In genomic region chr6:15082708-15083107, GRCh38 we compare ENCODE assay signal across 4 cellular contexts.
TF ChIP-seq lines count a peak whose summit lies in the region.

No MANE protein-coding gene starts in this region.

TF ChIP-seq in GM23338, 12 proteins besides CTCF, POLR2A, EP300 and RAD21 (continues in another document):
- TF ChIP-seq EZH2 (IDR thresholded peaks at IDR 0.05; ENCODE audit: low read depth, unreplicated experiment): no peak
- TF ChIP-seq POLR2AphosphoS5 (IDR thresholded peaks at IDR 0.05; ENCODE audit: low read depth): no peak
- no peak for TF ChIP-seq REST (IDR thresholded peaks at IDR 0.05; ENCODE audit: unreplicated experiment)
- no peak for TF ChIP-seq STAT1 (IDR thresholded peaks at IDR 0.05; ENCODE audit: unreplicated experiment)
- no peak for TF ChIP-seq CREB1 (CRISPR knock-in tag; IDR thresholded peaks at IDR 0.05; ENCODE audit: low read depth)

TF ChIP-seq in IMR-90, 13 proteins besides CTCF, POLR2A, EP300 and RAD21:
- TF ChIP-seq USF2 (IDR thresholded peaks at IDR 0.05; ENCODE audit: low read depth, low read length) (no peak), RCOR1 (IDR thresholded peaks at IDR 0.05; ENCODE audit: insufficient replicate concordance, low read length) (no peak), SMC3 (IDR thresholded peaks at IDR 0.05; ENCODE audit: low read depth, low read length) (no peak), RFX5 (IDR thresholded peaks at IDR 0.05; ENCODE audit: low read depth, low read length) (no peak), ELK1 (IDR thresholded peaks at IDR 0.05; ENCODE audit: borderline replicate concordance, low read depth, low read length) (no peak), MAZ (IDR thresholded peaks at IDR 0.05; ENCODE audit: borderline replicate concordance, low read depth, low read length) (no peak)

TF ChIP-seq in K562, 482 proteins besides CTCF, POLR2A, EP300 and RAD21:
- TF ChIP-seq ZBTB17 (CRISPR knock-in tag; IDR thresholded peaks at IDR 0.05) (no peak), NFE2L1 (tag; IDR thresholded peaks at IDR 0.05; ENCODE audit: borderline replicate concordance, low read depth) (no peak), NFIC (IDR thresholded peaks at IDR 0.05) (peak; percentile 81)

TF ChIP-seq in H1, 55 proteins besides CTCF, POLR2A, EP300 and RAD21:
- TF ChIP-seq CHD7 (IDR thresholded peaks at IDR 0.05; ENCODE audit: insufficient replicate concordance, low read length) (no peak), GABPA (IDR thresholded peaks at IDR 0.05; ENCODE audit: borderline replicate concordance, insufficient read depth, low read length) (no peak), CTBP2 (IDR thresholded peaks at IDR 0.05; ENCODE audit: borderline replicate concordance, insufficient read depth, insufficient read length, low read length) (no peak), TBP (IDR thresholded peaks at IDR 0.05; ENCODE audit: low read depth, low read length) (no peak), HDAC6 (IDR thresholded peaks at IDR 0.05; ENCODE audit: low read depth, low read length) (no peak), BRCA1 (IDR thresholded peaks at IDR 0.05; ENCODE audit: low read depth, low read length) (no peak), YY1 (IDR thresholded peaks at IDR 0.05; ENCODE audit: low read depth, low read length) (no peak)
